Comparison of ENCODE assay signal across 19 cellular contexts in the genomic region with DNA sequence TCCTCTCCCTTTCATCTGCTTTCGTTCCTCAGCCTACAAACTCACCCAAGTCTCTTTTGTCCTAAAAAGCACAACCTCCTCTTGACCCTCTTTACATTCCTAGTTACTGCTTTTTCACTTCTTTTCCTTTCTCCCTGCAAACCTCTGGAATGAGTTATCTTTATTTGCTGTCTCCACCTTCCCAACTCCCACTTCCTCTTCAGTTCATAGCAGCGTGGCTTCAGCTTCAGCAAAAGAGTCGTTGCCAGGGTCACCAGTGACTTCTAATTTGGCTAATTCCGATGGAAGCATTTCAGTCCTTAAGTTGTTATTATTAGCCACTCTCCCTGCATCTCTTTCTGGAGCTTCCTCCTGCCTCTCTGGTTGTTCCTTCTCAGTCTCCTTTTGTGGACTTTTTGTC. TPM values are rescaled to one million over a fixed set of nuclear protein-coding genes. Genes with fewer than 3 reads are reported as not detected.
DNase-seq lines count a peak whose midpoint lies in the region; ATAC-seq and TF ChIP-seq lines count a peak whose summit lies in the region.
"Had no signal": no experiment of that assay in that cellular context is flagged by ENCODE, and none has a peak within 500 bp of the region (broad histone marks: within the 10 kb centered on the region; RNA-seq: fewer than 3 reads in every experiment).

No MANE protein-coding gene starts in this region.

- DNase-seq in AG10803 (ENCODE audit: low read depth), result peak; percentile 38
- DNase-seq in HT-29 (ENCODE audit: low spot score), result peak; percentile 77
- DNase-seq in brain microvascular endothelial cell, result peak; percentile 19
- DNase-seq in left kidney (ENCODE audit: low read depth, low spot score), result peak; percentile 74
- DNase-seq in effector memory CD4-positive, alpha-beta T cell, result no peak
- no peak for DNase-seq in PC-9
- no peak for DNase-seq in stimulated activated CD4-positive, alpha-beta T cell treated with anti-CD3 and anti-CD28 coated beads, Interleukin-4, amount 100 ng/mL, for 1 hour
- DNase-seq in activated CD8-positive, alpha-beta memory T cell treated with anti-CD3 and anti-CD28 coated beads, Interleukin-2, amount 10 ng/mL, durations not matched to agents 7 days and 5 days, result no peak
- DNase-seq: activated B cell treated with CpG ODN at 0.5 μM for 24 hours, activated gamma-delta T cell, DMS79, naive B cell, NCI-H187 treated with DMSO at 0.1 percent for 48 hours, psoas muscle, T-cell had no signal

- H3K9me3 Mint-ChIP-seq in activated CD8-positive, alpha-beta memory T cell treated with anti-CD3 and anti-CD28 coated beads, Interleukin-2, amount 10 ng/mL, durations not matched to agents 7 days and 5 days (ENCODE audit: low read depth), result no peaks in the 10 kb centered on the region
- H3K9me3 Mint-ChIP-seq: activated B cell treated with CpG ODN at 0.5 μM for 24 hours, naive B cell, T-cell had no signal

- no peaks in the 10 kb centered on the region for H3K9me3 ChIP-seq in effector memory CD4-positive, alpha-beta T cell (ENCODE audit: control insufficient read depth, low read length)
- no peaks in the 10 kb centered on the region for H3K9me3 ChIP-seq in PC-9 (ENCODE audit: insufficient read depth, low read depth)
- H3K9me3 ChIP-seq: ascending aorta, psoas muscle had no signal

- no peaks in the 10 kb centered on the region for H3K27me3 ChIP-seq in brain microvascular endothelial cell (replicated peaks)
- peaks cover 4% of the 10 kb centered on the region for H3K27me3 ChIP-seq in effector memory CD4-positive, alpha-beta T cell (replicated peaks; ENCODE audit: control insufficient read depth, insufficient read depth, low read length, poor library complexity, severe bottlenecking)
- no peaks in the 10 kb centered on the region for H3K27me3 ChIP-seq in PC-9 (ENCODE audit: insufficient read depth, low read depth)
- H3K27me3 ChIP-seq: ascending aorta, BLaER1 had no signal

- no peak overlapping the region for H3K4me3 Mint-ChIP-seq in activated CD8-positive, alpha-beta memory T cell treated with anti-CD3 and anti-CD28 coated beads, Interleukin-2, amount 10 ng/mL, durations not matched to agents 7 days and 5 days
- H3K4me3 Mint-ChIP-seq: activated B cell treated with CpG ODN at 0.5 μM for 24 hours, naive B cell, T-cell had no signal

- no peak overlapping the region for H3K4me2 ChIP-seq in PC-9
- H3K4me2 ChIP-seq: BLaER1 had no signal

- H3K36me3 ChIP-seq in brain microvascular endothelial cell (replicated peaks), result no peaks in the 10 kb centered on the region
- no peaks in the 10 kb centered on the region for H3K36me3 ChIP-seq in effector memory CD4-positive, alpha-beta T cell (ENCODE audit: control insufficient read depth, insufficient read depth, low read length)
- H3K36me3 ChIP-seq in PC-9 (ENCODE audit: low read depth), result no peaks in the 10 kb centered on the region
- H3K36me3 ChIP-seq: ascending aorta, BLaER1 had no signal

- no peaks in the 10 kb centered on the region for H3K36me3 Mint-ChIP-seq in activated CD8-positive, alpha-beta memory T cell treated with anti-CD3 and anti-CD28 coated beads, Interleukin-2, amount 10 ng/mL, durations not matched to agents 7 days and 5 days
- H3K36me3 Mint-ChIP-seq: naive B cell, T-cell had no signal

- H3K27ac Mint-ChIP-seq in activated CD8-positive, alpha-beta memory T cell treated with anti-CD3 and anti-CD28 coated beads, Interleukin-2, amount 10 ng/mL, durations not matched to agents 7 days and 5 days, result no peak overlapping the region
- H3K27ac Mint-ChIP-seq: activated B cell treated with CpG ODN at 0.5 μM for 24 hours, naive B cell, T-cell had no signal

- CTCF ChIA-PET in PC-9 (lab: Charles Lee), result interaction anchor here (0.7 kb wide), 1 partner anchor 16 kb away, joined by 3 read pairs; no protein-coding TSS in a partner anchor
- CTCF ChIA-PET in activated CD8-positive, alpha-beta memory T cell treated with anti-CD3 and anti-CD28 coated beads, Interleukin-2, amount 10 ng/mL, durations not matched to agents 7 days and 5 days (lab: Charles Lee), result interaction anchor here (3.1 kb wide), 1 partner anchor 14 kb away, joined by 12 read pairs; no protein-coding TSS in a partner anchor

- no peaks in the 10 kb centered on the region for H3K9me2 ChIP-seq in PC-9 (ENCODE audit: insufficient read depth)

- no peak for ATAC-seq in activated CD8-positive, alpha-beta memory T cell treated with anti-CD3 and anti-CD28 coated beads, Interleukin-2, amount 10 ng/mL, durations not matched to agents 7 days and 5 days
- ATAC-seq: psoas muscle, T-cell had no signal

- no peaks in the 10 kb centered on the region for H3K4me1 ChIP-seq in effector memory CD4-positive, alpha-beta T cell (ENCODE audit: control insufficient read depth, insufficient read depth, low read length, poor library complexity, severe bottlenecking)
- no peaks in the 10 kb centered on the region for H3K4me1 ChIP-seq in PC-9 (replicated peaks; ENCODE audit: insufficient read depth)
- H3K4me1 ChIP-seq: ascending aorta, psoas muscle had no signal

- in situ Hi-C loops in brain microvascular endothelial cell (cut with HindIII; ENCODE audit: low pct_ligation_motif_present, low sequenced_read_pairs), result no loop called here

- intact Hi-C loops in PC-9 (cut with micrococcal nuclease; ENCODE audit: unreplicated experiment), result no loop called here

- no peak overlapping the region for H3K4me3 ChIP-seq in AG10803 (ENCODE audit: low read length)
- H3K4me3 ChIP-seq in brain microvascular endothelial cell (ENCODE audit: low read depth, low read length), result no peak overlapping the region
- H3K4me3 ChIP-seq in effector memory CD4-positive, alpha-beta T cell (ENCODE audit: insufficient read depth, low read depth, low read length, poor library complexity, severe bottlenecking), result no peak overlapping the region
- no peak overlapping the region for H3K4me3 ChIP-seq in PC-9
- H3K4me3 ChIP-seq: ascending aorta, BLaER1, psoas muscle had no signal

- H3K27ac ChIP-seq in brain microvascular endothelial cell, result no peak overlapping the region
- no peak overlapping the region for H3K27ac ChIP-seq in effector memory CD4-positive, alpha-beta T cell (ENCODE audit: insufficient read depth, low read length, poor library complexity, severe bottlenecking)
- H3K27ac ChIP-seq in PC-9, result no peak overlapping the region
- H3K27ac ChIP-seq: ascending aorta, BLaER1, psoas muscle, RWPE1 had no signal

- TF ChIP-seq CTCF in AG10803 (conservative IDR thresholded peaks at IDR 0.05; ENCODE audit: low read length) (no peak), brain microvascular endothelial cell (IDR thresholded peaks at IDR 0.05; ENCODE audit: low read depth, low read length, missing control alignments) (no peak), PC-9 (conservative IDR thresholded peaks at IDR 0.05) (no peak)

- peaks cover 34% of the 10 kb centered on the region for H3K27me3 Mint-ChIP-seq in activated CD8-positive, alpha-beta memory T cell treated with anti-CD3 and anti-CD28 coated beads, Interleukin-2, amount 10 ng/mL, durations not matched to agents 7 days and 5 days

- POLR2A ChIA-PET in PC-9 (lab: Charles Lee; ENCODE audit: unreplicated experiment), result no interaction called here

- no peaks in the 10 kb centered on the region for H3K4me1 Mint-ChIP-seq in activated CD8-positive, alpha-beta memory T cell treated with anti-CD3 and anti-CD28 coated beads, Interleukin-2, amount 10 ng/mL, durations not matched to agents 7 days and 5 days
- H3K4me1 Mint-ChIP-seq: activated B cell treated with CpG ODN at 0.5 μM for 24 hours had no signal

- BruUV-seq in PC-9 (replicated peaks; lab: Mats Ljungman, UMichigan), result no TSS peak

- H4K20me1 ChIP-seq in PC-9 (ENCODE audit: insufficient read depth), result no peaks in the 10 kb centered on the region
- H4K20me1 ChIP-seq: BLaER1 had no signal

- peaks cover 14% of the 10 kb centered on the region; the same call in 1 of the 2 replicates for H3F3A ChIP-seq in PC-9 (ENCODE audit: insufficient read depth, low read depth)

- no peak overlapping the region for H2AFZ ChIP-seq in PC-9

- H3K79me2 ChIP-seq in PC-9 (ENCODE audit: low read depth), result no peaks in the 10 kb centered on the region

RNA-seq across cellular contexts. Expression of a gene that starts 6.2 kb away (rescaled TPM):
- total RNA-seq in HT-29 (2014; rRNA removed; shearing (Covaris generic)), result 789 and 818 TPM in 2 replicates
- total RNA-seq in PC-9 (2021), result 102 and 132 TPM in 2 replicates
- total RNA-seq in activated CD8-positive, alpha-beta memory T cell treated with anti-CD3 and anti-CD28 coated beads, Interleukin-2, amount 10 ng/mL, durations not matched to agents 7 days and 5 days, result not detected

RNA-seq across cellular contexts. Expression of a gene that starts 21.1 kb away (rescaled TPM):
- total RNA-seq in HT-29 (2014; rRNA removed; shearing (Covaris generic)), result 0.79 and 2.4 TPM in 2 replicates
- not detected in 2 replicates for total RNA-seq in PC-9 (2021)
- under 1 TPM in 1 of 2 experiments, not detected in 1; 0.35 TPM for total RNA-seq in activated CD8-positive, alpha-beta memory T cell treated with anti-CD3 and anti-CD28 coated beads, Interleukin-2, amount 10 ng/mL, durations not matched to agents 7 days and 5 days
- total RNA-seq: activated B cell treated with CpG ODN at 0.5 μM for 24 hours; activated CD8-positive, alpha-beta memory T cell treated with anti-CD3 and anti-CD28 coated beads for 36 hours; ascending aorta; psoas muscle had no signal

RNA-seq across cellular contexts. Expression of a gene that starts 36.7 kb away (rescaled TPM):
- total RNA-seq in HT-29 (2014; rRNA removed; shearing (Covaris generic)), result not detected in 2 replicates
- not detected in 2 replicates for total RNA-seq in PC-9 (2021)
- total RNA-seq in activated CD8-positive, alpha-beta memory T cell treated with anti-CD3 and anti-CD28 coated beads, Interleukin-2, amount 10 ng/mL, durations not matched to agents 7 days and 5 days, result not detected
- total RNA-seq: activated CD8-positive, alpha-beta memory T cell treated with anti-CD3 and anti-CD28 coated beads for 36 hours; T-cell had no signal

RNA-seq across cellular contexts. Expression of a gene that starts 57.2 kb away (rescaled TPM):
- 15.8 and 19.2 TPM in 2 replicates for total RNA-seq in HT-29 (2014; rRNA removed; shearing (Covaris generic))
- total RNA-seq in PC-9 (2021), result 25.4 and 25.5 TPM in 2 replicates
- total RNA-seq in activated CD8-positive, alpha-beta memory T cell treated with anti-CD3 and anti-CD28 coated beads, Interleukin-2, amount 10 ng/mL, durations not matched to agents 7 days and 5 days, result 10 to 100 TPM; 31.6 to 47.4 TPM

Comparison
In these comparisons a context has a peak if more than half of its experiments do, and no peak if none do; other contexts are left out.
1. DNase-seq: peak in AG10803 (single experiment), HT-29 (single experiment), brain microvascular endothelial cell (single experiment) and left kidney (single experiment); none in effector memory CD4-positive, alpha-beta T cell (0 of 3), PC-9 (0 of 2), stimulated activated CD4-positive, alpha-beta T cell treated with anti-CD3 and anti-CD28 coated beads, Interleukin-4, amount 100 ng/mL, for 1 hour (single experiment) and activated CD8-positive, alpha-beta memory T cell treated with anti-CD3 and anti-CD28 coated beads, Interleukin-2, amount 10 ng/mL, durations not matched to agents 7 days and 5 days (single experiment).
2. RNA of a gene that starts 6.2 kb away (total RNA-seq): 789 to 818 TPM in HT-29 and 102 to 132 TPM in PC-9; not detected in activated CD8-positive, alpha-beta memory T cell treated with anti-CD3 and anti-CD28 coated beads, Interleukin-2, amount 10 ng/mL, durations not matched to agents 7 days and 5 days; every median in the first group is over 10 times any median in the second.